9 cellular contexts compared by ENCODE assay signal in the genomic region with DNA sequence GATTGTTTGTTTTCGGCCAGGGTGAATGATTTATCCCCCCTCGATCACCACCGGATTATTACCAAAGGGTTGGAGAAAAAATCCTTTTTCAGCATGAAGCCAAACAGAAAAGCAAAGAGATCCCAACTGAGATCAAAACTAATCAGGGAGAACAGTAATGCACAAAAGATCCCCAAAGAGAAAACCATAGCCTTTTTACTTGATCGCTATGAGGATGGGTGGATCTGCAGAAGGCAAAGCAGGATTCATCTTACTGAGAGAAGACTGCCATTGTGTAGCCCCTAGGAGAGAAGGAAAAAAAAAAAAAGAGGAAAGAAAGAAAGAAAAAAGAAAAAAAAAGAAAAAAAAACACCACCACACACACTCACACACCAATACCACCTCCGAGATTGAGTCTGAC. TPM values are rescaled to one million over a fixed set of nuclear protein-coding genes. Genes with fewer than 3 reads are reported as not detected.
DNase-seq lines count a peak whose midpoint lies in the region; ATAC-seq, FAIRE-seq and TF ChIP-seq lines count a peak whose summit lies in the region.
"Had no signal": no experiment of that assay in that cellular context is flagged by ENCODE, and none has a peak within 500 bp of the region (broad histone marks: within the 10 kb centered on the region; RNA-seq: fewer than 3 reads in every experiment).

A gene (minus strand): TSS at position 294 of the 400 bp plus-strand sequence.

- peak within 1 kb of the TSS; percentile 44 for H3K4me3 ChIP-seq in AG10803 (ENCODE audit: low read length)
- H3K4me3 ChIP-seq in RWPE2 (ENCODE audit: severe bottlenecking) = peak within 1 kb of the TSS; percentile 39
- peak within 1 kb of the TSS; percentile 66 for H3K4me3 ChIP-seq in epithelial cell of proximal tubule (ENCODE audit: low read depth, low read length)
- peak within 1 kb of the TSS; percentile 75 for H3K4me3 ChIP-seq in neural progenitor cell
- no peak within 1 kb of the TSS for H3K4me3 ChIP-seq in HAP-1

- ATAC-seq in RWPE2 (ENCODE audit: low read depth) (no peak), esophagus mucosa (no peak)

- in situ Hi-C loops in HAP-1 (cut with MboI; ENCODE audit: low sequenced_read_pairs) = no loop called here

- H4K20me1 ChIP-seq in neural progenitor cell (ENCODE audit: low read depth) = no peaks in the 10 kb centered on the region

- H3K9ac ChIP-seq in neural progenitor cell = no peak within 1 kb of the TSS

- peaks cover 18% of the 10 kb centered on the region for H3K27me3 Mint-ChIP-seq in neural progenitor cell (ENCODE audit: insufficient read depth, low read depth)

- H3K27me3 ChIP-seq in RWPE2 (ENCODE audit: insufficient read depth, poor library complexity, severe bottlenecking) (peaks cover 10% of the 10 kb centered on the region), neural progenitor cell (peaks cover 84% of the 10 kb centered on the region), HAP-1 (ENCODE audit: low read depth) (peaks cover 66% of the 10 kb centered on the region)

- H3K9me3 Mint-ChIP-seq in neural progenitor cell = no peaks in the 10 kb centered on the region

- DNase-seq in AG10803 (ENCODE audit: low read depth) (no peak), RWPE2 (ENCODE audit: low spot score) (no peak), epithelial cell of proximal tubule (ENCODE audit: low read depth) (no peak), neural progenitor cell (ENCODE audit: low spot score) (peak; percentile 10), NCI-H226 (no peak), HAP-1 (ENCODE audit: low spot score in 2 of 2) (no peak), RCC 7860 (ENCODE audit: low spot score) (no peak)

- no peaks in the 10 kb centered on the region for H3K79me2 ChIP-seq in neural progenitor cell (ENCODE audit: low read depth)

- H3K36me3 ChIP-seq in RWPE2 (ENCODE audit: low read depth) (no peaks in the 10 kb centered on the region), neural progenitor cell (no peaks in the 10 kb centered on the region), HAP-1 (replicated peaks) (no peaks in the 10 kb centered on the region)
- H3K36me3 ChIP-seq: prostate gland had no signal

- H3K9me3 ChIP-seq in RWPE2 (ENCODE audit: severe bottlenecking) = no peaks in the 10 kb centered on the region
- H3K9me3 ChIP-seq in neural progenitor cell (ENCODE audit: low read depth) = no peaks in the 10 kb centered on the region
- H3K9me3 ChIP-seq in HAP-1 = no peaks in the 10 kb centered on the region
- H3K9me3 ChIP-seq: prostate gland had no signal

- peak within 1 kb of the TSS; percentile 44 for H3K27ac Mint-ChIP-seq in neural progenitor cell

- H3K27ac ChIP-seq in RWPE2 (ENCODE audit: poor library complexity, severe bottlenecking) (no peak within 1 kb of the TSS), neural progenitor cell (no peak within 1 kb of the TSS)
- H3K27ac ChIP-seq: prostate gland had no signal

- peaks cover 22% of the 10 kb centered on the region for H3F3A ChIP-seq in neural progenitor cell (ENCODE audit: low read depth)

- FAIRE-seq in RCC 7860 (lab: Jason Lieb, UNC) = no peak

- peaks cover 16% of the 10 kb centered on the region for H3K4me1 Mint-ChIP-seq in neural progenitor cell

- H2AFZ ChIP-seq in neural progenitor cell (replicated peaks) = peak within 1 kb of the TSS; percentile 91

- H3K4me3 Mint-ChIP-seq in neural progenitor cell = peak within 1 kb of the TSS; percentile 94

- no peaks in the 10 kb centered on the region for H3K36me3 Mint-ChIP-seq in neural progenitor cell

- H3K4me2 ChIP-seq in neural progenitor cell = peak within 1 kb of the TSS; percentile 93

- no peak for TF ChIP-seq CTCF in AG10803 (conservative IDR thresholded peaks at IDR 0.05; ENCODE audit: low read length)
- no peak for TF ChIP-seq CTCF in RWPE2 (IDR thresholded peaks at IDR 0.05; ENCODE audit: poor library complexity, severe bottlenecking)
- TF ChIP-seq CTCF in epithelial cell of proximal tubule (conservative IDR thresholded peaks at IDR 0.05; ENCODE audit: low read depth, low read length) = no peak
- TF ChIP-seq CTCF in neural progenitor cell (IDR thresholded peaks at IDR 0.05) = no peak

- H3K4me1 ChIP-seq in RWPE2 (ENCODE audit: insufficient read depth, poor library complexity, severe bottlenecking) (no peaks in the 10 kb centered on the region), neural progenitor cell (peaks cover 12% of the 10 kb centered on the region), HAP-1 (peaks cover 2% of the 10 kb centered on the region; the same call in 1 of the 2 replicates)
- H3K4me1 ChIP-seq: prostate gland had no signal

RNA-seq across cellular contexts. Expression of the gene that starts here (rescaled TPM):
- total RNA-seq in epithelial cell of proximal tubule (0.06 TPM in 1 of 2 replicates, not detected in the other), neural progenitor cell (ENCODE audit: low replicate concordance) (0.43 and 1.4 TPM in 2 replicates), esophagus mucosa (0.16 TPM)
